In the genomic region with DNA sequence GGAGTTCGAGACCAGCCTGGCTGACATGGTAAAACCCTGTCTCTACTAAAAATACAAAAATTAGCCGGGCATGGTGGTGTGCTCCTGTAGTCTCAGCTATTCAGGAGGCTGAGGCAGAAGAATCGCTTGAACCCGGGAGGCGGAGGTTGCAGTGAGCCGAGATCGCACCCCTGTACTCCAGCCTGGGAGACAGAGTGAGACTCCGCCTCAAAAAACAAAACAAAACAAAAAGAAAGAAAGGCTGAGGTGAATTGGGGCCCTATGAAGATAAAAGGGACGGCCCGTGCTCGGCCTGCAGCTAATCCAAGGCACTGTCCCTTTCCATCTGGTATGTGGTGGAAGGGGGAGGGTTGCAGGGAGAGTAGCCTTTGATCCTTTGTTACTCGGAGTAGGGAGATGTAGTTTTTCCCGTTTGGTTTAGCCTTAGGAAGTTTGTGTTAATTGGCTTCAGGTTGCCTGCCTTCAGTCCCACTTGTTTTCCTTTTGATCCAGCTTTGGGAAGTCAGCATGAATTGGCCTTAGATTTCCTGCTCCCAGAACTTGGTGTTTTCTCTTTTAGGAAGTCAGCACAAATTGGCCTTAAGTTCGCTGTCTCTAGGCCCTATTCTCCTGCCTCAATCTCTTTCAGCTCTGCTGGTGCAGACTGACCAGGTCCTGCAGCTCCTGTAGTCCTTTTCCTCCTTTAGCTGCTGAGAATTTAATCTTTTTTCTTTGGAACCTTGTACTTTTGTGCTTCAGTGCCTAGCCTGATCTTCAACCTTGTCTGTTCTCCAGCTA, we compare ENCODE assay signal across 1 cellular context.
TF ChIP-seq lines count a peak whose summit lies in the region.

No MANE protein-coding gene starts in this region.

TF ChIP-seq in HepG2, 621 proteins besides CTCF, POLR2A, EP300 and RAD21 (continued from another document and continues in another):
- TF ChIP-seq, protein P1, sequence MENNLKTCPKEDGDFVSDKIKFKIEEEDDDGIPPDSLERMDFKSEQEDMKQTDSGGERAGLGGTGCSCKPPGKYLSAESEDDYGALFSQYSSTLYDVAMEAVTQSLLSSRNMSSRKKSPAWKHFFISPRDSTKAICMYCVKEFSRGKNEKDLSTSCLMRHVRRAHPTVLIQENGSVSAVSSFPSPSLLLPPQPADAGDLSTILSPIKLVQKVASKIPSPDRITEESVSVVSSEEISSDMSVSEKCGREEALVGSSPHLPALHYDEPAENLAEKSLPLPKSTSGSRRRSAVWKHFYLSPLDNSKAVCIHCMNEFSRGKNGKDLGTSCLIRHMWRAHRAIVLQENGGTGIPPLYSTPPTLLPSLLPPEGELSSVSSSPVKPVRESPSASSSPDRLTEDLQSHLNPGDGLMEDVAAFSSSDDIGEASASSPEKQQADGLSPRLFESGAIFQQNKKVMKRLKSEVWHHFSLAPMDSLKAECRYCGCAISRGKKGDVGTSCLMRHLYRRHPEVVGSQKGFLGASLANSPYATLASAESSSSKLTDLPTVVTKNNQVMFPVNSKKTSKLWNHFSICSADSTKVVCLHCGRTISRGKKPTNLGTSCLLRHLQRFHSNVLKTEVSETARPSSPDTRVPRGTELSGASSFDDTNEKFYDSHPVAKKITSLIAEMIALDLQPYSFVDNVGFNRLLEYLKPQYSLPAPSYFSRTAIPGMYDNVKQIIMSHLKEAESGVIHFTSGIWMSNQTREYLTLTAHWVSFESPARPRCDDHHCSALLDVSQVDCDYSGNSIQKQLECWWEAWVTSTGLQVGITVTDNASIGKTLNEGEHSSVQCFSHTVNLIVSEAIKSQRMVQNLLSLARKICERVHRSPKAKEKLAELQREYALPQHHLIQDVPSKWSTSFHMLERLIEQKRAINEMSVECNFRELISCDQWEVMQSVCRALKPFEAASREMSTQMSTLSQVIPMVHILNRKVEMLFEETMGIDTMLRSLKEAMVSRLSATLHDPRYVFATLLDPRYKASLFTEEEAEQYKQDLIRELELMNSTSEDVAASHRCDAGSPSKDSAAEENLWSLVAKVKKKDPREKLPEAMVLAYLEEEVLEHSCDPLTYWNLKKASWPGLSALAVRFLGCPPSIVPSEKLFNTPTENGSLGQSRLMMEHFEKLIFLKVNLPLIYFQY (CRISPR knock-in tag; IDR thresholded peaks at IDR 0.05; ENCODE audit: borderline replicate concordance): no peak
- TF ChIP-seq ARID2 (CRISPR knock-in tag; IDR thresholded peaks at IDR 0.05; ENCODE audit: borderline replicate concordance) (peak; percentile 95), ZNF605 (CRISPR knock-in tag; IDR thresholded peaks at IDR 0.05) (peak; percentile 73), ZNF224 (CRISPR knock-in tag; IDR thresholded peaks at IDR 0.05) (peak; percentile 61; the same call in 1 of the 2 replicates), NFIC (IDR thresholded peaks at IDR 0.05; ENCODE audit: low read length) (peak; percentile 30; the same call in 1 of the 2 replicates), KDM6A (CRISPR knock-in tag; IDR thresholded peaks at IDR 0.05; ENCODE audit: low read depth) (peak; percentile 69; the same call in 1 of the 2 replicates), ZNF720 (CRISPR knock-in tag; IDR thresholded peaks at IDR 0.05) (no peak), ESRRA (CRISPR knock-in tag; IDR thresholded peaks at IDR 0.05; ENCODE audit: low read depth) (no peak), HIVEP1 (CRISPR knock-in tag; IDR thresholded peaks at IDR 0.05) (no peak), CBX1 (IDR thresholded peaks at IDR 0.05; ENCODE audit: low read depth) (no peak), SP2 (CRISPR knock-in tag; IDR thresholded peaks at IDR 0.05) (no peak), ZBTB8A (CRISPR knock-in tag; IDR thresholded peaks at IDR 0.05; ENCODE audit: borderline replicate concordance, low read depth) (no peak), ZBTB1 (CRISPR knock-in tag; IDR thresholded peaks at IDR 0.05; ENCODE audit: borderline replicate concordance) (no peak), SMC3 (IDR thresholded peaks at IDR 0.05; ENCODE audit: low read length) (no peak), KLF16 (CRISPR knock-in tag; IDR thresholded peaks at IDR 0.05) (no peak), ZNF12 (CRISPR knock-in tag; IDR thresholded peaks at IDR 0.05) (peak; percentile 36), ZNF775 (CRISPR knock-in tag; IDR thresholded peaks at IDR 0.05; ENCODE audit: borderline replicate concordance) (no peak; the same call in 1 of the 2 replicates), RORA (CRISPR knock-in tag; IDR thresholded peaks at IDR 0.05) (no peak), SUZ12 (IDR thresholded peaks at IDR 0.05; ENCODE audit: low read depth, low read length) (no peak), TOPORS (CRISPR knock-in tag; IDR thresholded peaks at IDR 0.05) (no peak), ZEB1 (IDR thresholded peaks at IDR 0.05; ENCODE audit: insufficient replicate concordance, low read depth) (no peak), FOXK1 (CRISPR knock-in tag; IDR thresholded peaks at IDR 0.05; ENCODE audit: borderline replicate concordance, low read depth) (peak; percentile 35; the same call in 1 of the 2 replicates), FOXJ3 (CRISPR knock-in tag; IDR thresholded peaks at IDR 0.05; ENCODE audit: borderline replicate concordance) (peak; percentile 88; the same call in 1 of the 2 replicates), SPEN (CRISPR knock-in tag; IDR thresholded peaks at IDR 0.05; ENCODE audit: low read depth) (peak; percentile 55; the same call in 1 of the 2 replicates), SRSF1 (optimal IDR thresholded peaks at IDR 0.05; ENCODE audit: low read depth, low read length) (no peak), ZNF33A (CRISPR knock-in tag; IDR thresholded peaks at IDR 0.05; ENCODE audit: borderline replicate concordance) (no peak), ZMAT3 (CRISPR knock-in tag; conservative IDR thresholded peaks at IDR 0.05) (no peak; the same call in 1 of the 2 replicates), KLF12 (CRISPR knock-in tag; IDR thresholded peaks at IDR 0.05; ENCODE audit: borderline replicate concordance) (0 out of 2 replicates have a peak, but pooled peaks have one; percentile 74), LCORL (IDR thresholded peaks at IDR 0.05) (peak; percentile 47), LCORL (CRISPR knock-in tag; IDR thresholded peaks at IDR 0.05) (peak; percentile 55; the same call in 1 of the 2 replicates), TEAD3 (CRISPR knock-in tag; optimal IDR thresholded peaks at IDR 0.05; ENCODE audit: borderline replicate concordance) (peak; percentile 93), ZNF382 (CRISPR knock-in tag; IDR thresholded peaks at IDR 0.05; ENCODE audit: borderline replicate concordance) (no peak), ZBTB3 (CRISPR knock-in tag; IDR thresholded peaks at IDR 0.05; ENCODE audit: borderline replicate concordance, low read depth) (no peak), ZNF768 (CRISPR knock-in tag; IDR thresholded peaks at IDR 0.05) (no peak), SMYD3 (CRISPR knock-in tag; IDR thresholded peaks at IDR 0.05) (peak; percentile 41; the same call in 1 of the 2 replicates), HNRNPH1 (optimal IDR thresholded peaks at IDR 0.05; ENCODE audit: low read depth, low read length) (no peak)
- TF ChIP-seq, protein P2, sequence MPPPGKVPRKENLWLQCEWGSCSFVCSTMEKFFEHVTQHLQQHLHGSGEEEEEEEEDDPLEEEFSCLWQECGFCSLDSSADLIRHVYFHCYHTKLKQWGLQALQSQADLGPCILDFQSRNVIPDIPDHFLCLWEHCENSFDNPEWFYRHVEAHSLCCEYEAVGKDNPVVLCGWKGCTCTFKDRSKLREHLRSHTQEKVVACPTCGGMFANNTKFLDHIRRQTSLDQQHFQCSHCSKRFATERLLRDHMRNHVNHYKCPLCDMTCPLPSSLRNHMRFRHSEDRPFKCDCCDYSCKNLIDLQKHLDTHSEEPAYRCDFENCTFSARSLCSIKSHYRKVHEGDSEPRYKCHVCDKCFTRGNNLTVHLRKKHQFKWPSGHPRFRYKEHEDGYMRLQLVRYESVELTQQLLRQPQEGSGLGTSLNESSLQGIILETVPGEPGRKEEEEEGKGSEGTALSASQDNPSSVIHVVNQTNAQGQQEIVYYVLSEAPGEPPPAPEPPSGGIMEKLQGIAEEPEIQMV (CRISPR knock-in tag; IDR thresholded peaks at IDR 0.05; ENCODE audit: low read depth): no peak
- TF ChIP-seq, protein P3, sequence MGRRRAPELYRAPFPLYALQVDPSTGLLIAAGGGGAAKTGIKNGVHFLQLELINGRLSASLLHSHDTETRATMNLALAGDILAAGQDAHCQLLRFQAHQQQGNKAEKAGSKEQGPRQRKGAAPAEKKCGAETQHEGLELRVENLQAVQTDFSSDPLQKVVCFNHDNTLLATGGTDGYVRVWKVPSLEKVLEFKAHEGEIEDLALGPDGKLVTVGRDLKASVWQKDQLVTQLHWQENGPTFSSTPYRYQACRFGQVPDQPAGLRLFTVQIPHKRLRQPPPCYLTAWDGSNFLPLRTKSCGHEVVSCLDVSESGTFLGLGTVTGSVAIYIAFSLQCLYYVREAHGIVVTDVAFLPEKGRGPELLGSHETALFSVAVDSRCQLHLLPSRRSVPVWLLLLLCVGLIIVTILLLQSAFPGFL (CRISPR knock-in tag; IDR thresholded peaks at IDR 0.05): no peak
- TF ChIP-seq, protein P4, sequence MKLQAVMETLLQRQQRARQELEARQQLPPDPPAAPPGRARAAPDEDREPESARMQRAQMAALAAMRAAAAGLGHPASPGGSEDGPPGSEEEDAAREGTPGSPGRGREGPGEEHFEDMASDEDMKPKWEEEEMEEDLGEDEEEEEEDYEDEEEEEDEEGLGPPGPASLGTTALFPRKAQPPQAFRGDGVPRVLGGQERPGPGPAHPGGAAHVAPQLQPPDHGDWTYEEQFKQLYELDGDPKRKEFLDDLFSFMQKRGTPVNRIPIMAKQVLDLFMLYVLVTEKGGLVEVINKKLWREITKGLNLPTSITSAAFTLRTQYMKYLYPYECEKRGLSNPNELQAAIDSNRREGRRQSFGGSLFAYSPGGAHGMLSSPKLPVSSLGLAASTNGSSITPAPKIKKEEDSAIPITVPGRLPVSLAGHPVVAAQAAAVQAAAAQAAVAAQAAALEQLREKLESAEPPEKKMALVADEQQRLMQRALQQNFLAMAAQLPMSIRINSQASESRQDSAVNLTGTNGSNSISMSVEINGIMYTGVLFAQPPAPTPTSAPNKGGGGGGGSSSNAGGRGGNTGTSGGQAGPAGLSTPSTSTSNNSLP (IDR thresholded peaks at IDR 0.05; ENCODE audit: low read depth, low read length): no peak
- TF ChIP-seq, protein P5, sequence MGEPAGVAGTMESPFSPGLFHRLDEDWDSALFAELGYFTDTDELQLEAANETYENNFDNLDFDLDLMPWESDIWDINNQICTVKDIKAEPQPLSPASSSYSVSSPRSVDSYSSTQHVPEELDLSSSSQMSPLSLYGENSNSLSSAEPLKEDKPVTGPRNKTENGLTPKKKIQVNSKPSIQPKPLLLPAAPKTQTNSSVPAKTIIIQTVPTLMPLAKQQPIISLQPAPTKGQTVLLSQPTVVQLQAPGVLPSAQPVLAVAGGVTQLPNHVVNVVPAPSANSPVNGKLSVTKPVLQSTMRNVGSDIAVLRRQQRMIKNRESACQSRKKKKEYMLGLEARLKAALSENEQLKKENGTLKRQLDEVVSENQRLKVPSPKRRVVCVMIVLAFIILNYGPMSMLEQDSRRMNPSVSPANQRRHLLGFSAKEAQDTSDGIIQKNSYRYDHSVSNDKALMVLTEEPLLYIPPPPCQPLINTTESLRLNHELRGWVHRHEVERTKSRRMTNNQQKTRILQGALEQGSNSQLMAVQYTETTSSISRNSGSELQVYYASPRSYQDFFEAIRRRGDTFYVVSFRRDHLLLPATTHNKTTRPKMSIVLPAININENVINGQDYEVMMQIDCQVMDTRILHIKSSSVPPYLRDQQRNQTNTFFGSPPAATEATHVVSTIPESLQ (CRISPR knock-in tag; conservative IDR thresholded peaks at IDR 0.05): no peak; the same call in 1 of the 2 replicates
- TF ChIP-seq, protein P6, sequence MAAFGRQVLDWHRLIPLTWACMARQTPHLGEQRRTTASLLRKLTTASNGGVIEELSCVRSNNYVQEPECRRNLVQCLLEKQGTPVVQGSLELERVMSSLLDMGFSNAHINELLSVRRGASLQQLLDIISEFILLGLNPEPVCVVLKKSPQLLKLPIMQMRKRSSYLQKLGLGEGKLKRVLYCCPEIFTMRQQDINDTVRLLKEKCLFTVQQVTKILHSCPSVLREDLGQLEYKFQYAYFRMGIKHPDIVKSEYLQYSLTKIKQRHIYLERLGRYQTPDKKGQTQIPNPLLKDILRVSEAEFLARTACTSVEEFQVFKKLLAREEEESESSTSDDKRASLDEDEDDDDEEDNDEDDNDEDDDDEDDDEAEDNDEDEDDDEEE (CRISPR knock-in tag; IDR thresholded peaks at IDR 0.05): no peak
- TF ChIP-seq, protein P7, sequence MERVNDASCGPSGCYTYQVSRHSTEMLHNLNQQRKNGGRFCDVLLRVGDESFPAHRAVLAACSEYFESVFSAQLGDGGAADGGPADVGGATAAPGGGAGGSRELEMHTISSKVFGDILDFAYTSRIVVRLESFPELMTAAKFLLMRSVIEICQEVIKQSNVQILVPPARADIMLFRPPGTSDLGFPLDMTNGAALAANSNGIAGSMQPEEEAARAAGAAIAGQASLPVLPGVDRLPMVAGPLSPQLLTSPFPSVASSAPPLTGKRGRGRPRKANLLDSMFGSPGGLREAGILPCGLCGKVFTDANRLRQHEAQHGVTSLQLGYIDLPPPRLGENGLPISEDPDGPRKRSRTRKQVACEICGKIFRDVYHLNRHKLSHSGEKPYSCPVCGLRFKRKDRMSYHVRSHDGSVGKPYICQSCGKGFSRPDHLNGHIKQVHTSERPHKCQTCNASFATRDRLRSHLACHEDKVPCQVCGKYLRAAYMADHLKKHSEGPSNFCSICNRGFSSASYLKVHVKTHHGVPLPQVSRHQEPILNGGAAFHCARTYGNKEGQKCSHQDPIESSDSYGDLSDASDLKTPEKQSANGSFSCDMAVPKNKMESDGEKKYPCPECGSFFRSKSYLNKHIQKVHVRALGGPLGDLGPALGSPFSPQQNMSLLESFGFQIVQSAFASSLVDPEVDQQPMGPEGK (CRISPR knock-in tag; IDR thresholded peaks at IDR 0.05): peak; percentile 88
- TF ChIP-seq, protein P8, sequence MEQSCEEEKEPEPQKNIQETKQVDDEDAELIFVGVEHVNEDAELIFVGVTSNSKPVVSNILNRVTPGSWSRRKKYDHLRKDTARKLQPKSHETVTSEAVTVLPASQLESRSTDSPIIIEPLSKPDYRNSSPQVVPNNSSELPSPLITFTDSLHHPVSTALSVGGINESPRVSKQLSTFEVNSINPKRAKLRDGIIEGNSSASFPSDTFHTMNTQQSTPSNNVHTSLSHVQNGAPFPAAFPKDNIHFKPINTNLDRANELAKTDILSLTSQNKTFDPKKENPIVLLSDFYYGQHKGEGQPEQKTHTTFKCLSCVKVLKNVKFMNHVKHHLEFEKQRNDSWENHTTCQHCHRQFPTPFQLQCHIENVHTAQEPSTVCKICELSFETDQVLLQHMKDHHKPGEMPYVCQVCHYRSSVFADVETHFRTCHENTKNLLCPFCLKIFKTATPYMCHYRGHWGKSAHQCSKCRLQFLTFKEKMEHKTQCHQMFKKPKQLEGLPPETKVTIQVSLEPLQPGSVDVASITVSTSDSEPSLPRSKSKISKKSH (CRISPR knock-in tag; IDR thresholded peaks at IDR 0.05; ENCODE audit: borderline replicate concordance): no peak; the same call in 1 of the 2 replicates
- TF ChIP-seq, protein P9, sequence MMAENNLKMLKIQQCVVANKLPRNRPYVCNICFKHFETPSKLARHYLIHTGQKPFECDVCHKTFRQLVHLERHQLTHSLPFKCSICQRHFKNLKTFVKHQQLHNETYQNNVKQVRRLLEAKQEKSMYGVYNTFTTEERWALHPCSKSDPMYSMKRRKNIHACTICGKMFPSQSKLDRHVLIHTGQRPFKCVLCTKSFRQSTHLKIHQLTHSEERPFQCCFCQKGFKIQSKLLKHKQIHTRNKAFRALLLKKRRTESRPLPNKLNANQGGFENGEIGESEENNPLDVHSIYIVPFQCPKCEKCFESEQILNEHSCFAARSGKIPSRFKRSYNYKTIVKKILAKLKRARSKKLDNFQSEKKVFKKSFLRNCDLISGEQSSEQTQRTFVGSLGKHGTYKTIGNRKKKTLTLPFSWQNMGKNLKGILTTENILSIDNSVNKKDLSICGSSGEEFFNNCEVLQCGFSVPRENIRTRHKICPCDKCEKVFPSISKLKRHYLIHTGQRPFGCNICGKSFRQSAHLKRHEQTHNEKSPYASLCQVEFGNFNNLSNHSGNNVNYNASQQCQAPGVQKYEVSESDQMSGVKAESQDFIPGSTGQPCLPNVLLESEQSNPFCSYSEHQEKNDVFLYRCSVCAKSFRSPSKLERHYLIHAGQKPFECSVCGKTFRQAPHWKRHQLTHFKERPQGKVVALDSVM (CRISPR knock-in tag; IDR thresholded peaks at IDR 0.05): peak; percentile 88
